ENCODE assay signal across 2 cellular contexts in genomic region chr3:158912188-158912587, GRCh38.
TF ChIP-seq lines count a peak whose summit lies in the region.

No MANE protein-coding gene starts in this region.

TF ChIP-seq in SK-N-SH, 30 proteins besides CTCF, POLR2A, EP300 and RAD21 (continued from another document):
- no peak for TF ChIP-seq ZBTB33 (IDR thresholded peaks at IDR 0.05; ENCODE audit: borderline replicate concordance, low read depth)
- TF ChIP-seq JUND (IDR thresholded peaks at IDR 0.05): no peak
- TF ChIP-seq ELF1 (IDR thresholded peaks at IDR 0.05): no peak
- TF ChIP-seq GATA2 (CRISPR knock-in tag; IDR thresholded peaks at IDR 0.05): no peak
- TF ChIP-seq TEAD4 (IDR thresholded peaks at IDR 0.05; ENCODE audit: borderline replicate concordance, insufficient read depth): no peak
- TF ChIP-seq GABPA (IDR thresholded peaks at IDR 0.05; ENCODE audit: low read depth): no peak
- TF ChIP-seq, protein P1, sequence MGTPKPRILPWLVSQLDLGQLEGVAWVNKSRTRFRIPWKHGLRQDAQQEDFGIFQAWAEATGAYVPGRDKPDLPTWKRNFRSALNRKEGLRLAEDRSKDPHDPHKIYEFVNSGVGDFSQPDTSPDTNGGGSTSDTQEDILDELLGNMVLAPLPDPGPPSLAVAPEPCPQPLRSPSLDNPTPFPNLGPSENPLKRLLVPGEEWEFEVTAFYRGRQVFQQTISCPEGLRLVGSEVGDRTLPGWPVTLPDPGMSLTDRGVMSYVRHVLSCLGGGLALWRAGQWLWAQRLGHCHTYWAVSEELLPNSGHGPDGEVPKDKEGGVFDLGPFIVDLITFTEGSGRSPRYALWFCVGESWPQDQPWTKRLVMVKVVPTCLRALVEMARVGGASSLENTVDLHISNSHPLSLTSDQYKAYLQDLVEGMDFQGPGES (IDR thresholded peaks at IDR 0.05; ENCODE audit: low read depth, low read length): no peak
- TF ChIP-seq FOSL2 (IDR thresholded peaks at IDR 0.05; ENCODE audit: borderline replicate concordance, low read depth): no peak
- no peak for TF ChIP-seq CHD2 (IDR thresholded peaks at IDR 0.05; ENCODE audit: low read length, partially characterized antibody)
- TF ChIP-seq FOXM1 (IDR thresholded peaks at IDR 0.05; ENCODE audit: low read depth): no peak
- TF ChIP-seq MXI1 (IDR thresholded peaks at IDR 0.05; ENCODE audit: low read depth, low read length): no peak
- TF ChIP-seq MAX (IDR thresholded peaks at IDR 0.05; ENCODE audit: low read depth): no peak
- no peak for TF ChIP-seq TCF12 (IDR thresholded peaks at IDR 0.05)
- no peak for TF ChIP-seq RCOR1 (IDR thresholded peaks at IDR 0.05; ENCODE audit: low read length)
TF ChIP-seq in SK-N-SH: peak in this region for 0.

TF ChIP-seq in SK-N-SH treated with all-trans-retinoic acid at 6 μM for 48 hours, 23 proteins besides CTCF, POLR2A, EP300 and RAD21 (continued from another document):
- TF ChIP-seq, protein P2, sequence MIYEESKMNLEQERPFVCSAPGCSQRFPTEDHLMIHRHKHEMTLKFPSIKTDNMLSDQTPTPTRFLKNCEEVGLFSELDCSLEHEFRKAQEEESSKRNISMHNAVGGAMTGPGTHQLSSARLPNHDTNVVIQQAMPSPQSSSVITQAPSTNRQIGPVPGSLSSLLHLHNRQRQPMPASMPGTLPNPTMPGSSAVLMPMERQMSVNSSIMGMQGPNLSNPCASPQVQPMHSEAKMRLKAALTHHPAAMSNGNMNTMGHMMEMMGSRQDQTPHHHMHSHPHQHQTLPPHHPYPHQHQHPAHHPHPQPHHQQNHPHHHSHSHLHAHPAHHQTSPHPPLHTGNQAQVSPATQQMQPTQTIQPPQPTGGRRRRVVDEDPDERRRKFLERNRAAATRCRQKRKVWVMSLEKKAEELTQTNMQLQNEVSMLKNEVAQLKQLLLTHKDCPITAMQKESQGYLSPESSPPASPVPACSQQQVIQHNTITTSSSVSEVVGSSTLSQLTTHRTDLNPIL (CRISPR knock-in tag; IDR thresholded peaks at IDR 0.05; ENCODE audit: low read depth): no peak
- no peak for TF ChIP-seq ZNF565 (CRISPR knock-in tag; conservative IDR thresholded peaks at IDR 0.05; ENCODE audit: low read depth)
- TF ChIP-seq, protein P3, sequence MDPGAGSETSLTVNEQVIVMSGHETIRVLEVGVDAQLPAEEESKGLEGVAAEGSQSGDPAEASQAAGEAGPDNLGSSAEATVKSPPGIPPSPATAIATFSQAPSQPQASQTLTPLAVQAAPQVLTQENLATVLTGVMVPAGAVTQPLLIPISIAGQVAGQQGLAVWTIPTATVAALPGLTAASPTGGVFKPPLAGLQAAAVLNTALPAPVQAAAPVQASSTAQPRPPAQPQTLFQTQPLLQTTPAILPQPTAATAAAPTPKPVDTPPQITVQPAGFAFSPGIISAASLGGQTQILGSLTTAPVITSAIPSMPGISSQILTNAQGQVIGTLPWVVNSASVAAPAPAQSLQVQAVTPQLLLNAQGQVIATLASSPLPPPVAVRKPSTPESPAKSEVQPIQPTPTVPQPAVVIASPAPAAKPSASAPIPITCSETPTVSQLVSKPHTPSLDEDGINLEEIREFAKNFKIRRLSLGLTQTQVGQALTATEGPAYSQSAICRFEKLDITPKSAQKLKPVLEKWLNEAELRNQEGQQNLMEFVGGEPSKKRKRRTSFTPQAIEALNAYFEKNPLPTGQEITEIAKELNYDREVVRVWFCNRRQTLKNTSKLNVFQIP (CRISPR knock-in tag; IDR thresholded peaks at IDR 0.05; ENCODE audit: borderline replicate concordance, low read depth): no peak
TF ChIP-seq in SK-N-SH treated with all-trans-retinoic acid at 6 μM for 48 hours: peak in this region for 0.
